ENCODE assay signal across 23 cellular contexts in the genomic region with DNA sequence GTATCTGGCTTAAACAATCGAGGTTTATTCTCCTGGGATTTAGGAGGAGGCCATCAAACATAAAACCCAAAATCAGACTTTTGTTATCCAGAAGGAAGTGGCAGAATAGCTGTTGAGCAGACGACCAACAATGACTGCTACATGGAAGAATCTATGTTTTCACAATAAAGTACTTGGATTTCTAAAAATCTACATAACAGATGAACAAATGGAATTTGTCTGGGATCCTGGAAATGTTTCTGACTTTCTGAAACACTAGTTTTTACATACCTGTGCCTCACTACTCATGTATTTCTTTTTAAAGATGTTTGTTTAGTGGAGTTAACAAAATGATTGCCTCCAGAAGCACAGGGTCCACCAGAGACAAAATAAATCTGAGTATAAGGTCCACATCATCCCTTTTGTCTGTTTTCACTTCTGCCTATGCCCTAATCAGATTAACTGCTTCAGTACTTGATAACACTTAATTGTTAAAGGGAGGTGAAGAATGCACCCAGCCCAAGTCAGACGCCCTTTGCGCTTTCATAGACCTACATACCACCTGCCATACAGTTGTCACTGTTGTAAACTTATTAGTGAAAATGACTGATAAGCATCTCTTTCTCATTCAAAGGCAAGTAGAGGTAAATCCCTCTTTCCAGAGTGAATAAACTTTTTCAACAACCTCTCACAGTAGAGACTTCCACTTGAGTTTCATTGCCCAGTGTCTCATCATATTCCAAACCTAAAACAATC.
"Had no signal": no experiment of that assay in that cellular context is flagged by ENCODE, and none has a peak within 500 bp of the region (broad histone marks: within the 10 kb centered on the region; RNA-seq: fewer than 3 reads in every experiment).

No MANE protein-coding gene starts in this region.

- DNase-seq: cortex of kidney; effector memory CD4-positive, alpha-beta T cell; foreskin fibroblast; kidney; left colon; left ventricle myocardium superior; mesenchymal stem cell; naive B cell; psoas muscle; retina; right lobe of liver; stimulated activated CD4-positive, alpha-beta T cell treated with anti-CD3 and anti-CD28 coated beads, Interleukin-2, amount 100 ng/mL, for 24 hours; stimulated activated CD4-positive, alpha-beta T cell treated with anti-CD3 and anti-CD28 coated beads, Interleukin-4, amount 100 ng/mL, for 4 hours; stimulated activated naive B cell treated with anti-CD40 and anti-IgM and Interleukin-4, amounts not matched to agents 10 μg/mL and 1 μg/mL and 100 μg/mL, for 72 hours; stimulated activated naive CD8-positive, alpha-beta T cell treated with anti-CD3 and anti-CD28 coated beads, Interleukin-15, amount 100 ng/mL, for 72 hours; testis had no signal

- H3K4me3 ChIP-seq: esophagus muscularis mucosa, gastroesophageal sphincter, lung, psoas muscle, right lobe of liver, testis, tibial nerve had no signal

- H3K27me3 ChIP-seq: esophagus muscularis mucosa, gastroesophageal sphincter, right lobe of liver, testis, tibial nerve had no signal

- H3K27ac ChIP-seq: epithelial cell of prostate, esophagus muscularis mucosa, gastroesophageal sphincter, neutrophil, psoas muscle, right lobe of liver, testis, tibial nerve had no signal

- H3K27ac Mint-ChIP-seq: naive B cell; nephron; stimulated activated naive B cell treated with anti-CD40 and anti-IgM and Interleukin-4, amounts not matched to agents 10 μg/mL and 1 μg/mL and 100 μg/mL, for 72 hours had no signal

- H3K36me3 ChIP-seq: esophagus muscularis mucosa, gastroesophageal sphincter, neutrophil, right lobe of liver, tibial nerve had no signal

- H3K4me3 Mint-ChIP-seq: naive B cell; nephron; stimulated activated naive B cell treated with anti-CD40 and anti-IgM and Interleukin-4, amounts not matched to agents 10 μg/mL and 1 μg/mL and 100 μg/mL, for 72 hours; stimulated activated naive CD8-positive, alpha-beta T cell treated with anti-CD3 and anti-CD28 coated beads, Interleukin-15, amount 100 ng/mL, for 72 hours had no signal

- H3K4me1 ChIP-seq: psoas muscle, right lobe of liver, testis, tibial nerve had no signal

- H3K36me3 Mint-ChIP-seq: naive B cell; stimulated activated naive B cell treated with anti-CD40 and anti-IgM and Interleukin-4, amounts not matched to agents 10 μg/mL and 1 μg/mL and 100 μg/mL, for 72 hours had no signal

- H3K9me3 ChIP-seq: esophagus muscularis mucosa, gastroesophageal sphincter, neutrophil, psoas muscle, right lobe of liver, testis, tibial nerve had no signal

- H3K4me1 Mint-ChIP-seq: naive B cell had no signal

- H3K9me3 Mint-ChIP-seq: nephron; stimulated activated naive B cell treated with anti-CD40 and anti-IgM and Interleukin-4, amounts not matched to agents 10 μg/mL and 1 μg/mL and 100 μg/mL, for 72 hours; stimulated activated naive CD8-positive, alpha-beta T cell treated with anti-CD3 and anti-CD28 coated beads, Interleukin-15, amount 100 ng/mL, for 72 hours had no signal
